8 cellular contexts compared by ENCODE assay signal in genomic region chr5:170312666-170313065, GRCh38. TPM values are rescaled to one million over a fixed set of nuclear protein-coding genes. Genes with fewer than 3 reads are reported as not detected.
DNase-seq lines count a peak whose midpoint lies in the region; ATAC-seq, FAIRE-seq and TF ChIP-seq lines count a peak whose summit lies in the region.

No MANE protein-coding gene starts in this region.

- H3K27ac ChIP-seq in tibial nerve: peak overlapping the region in 2 of 4 donors; percentile 13 to 25

- peak in 1 of 2 donors; percentile 18 for TF ChIP-seq EP300 in tibial nerve (IDR thresholded peaks at IDR 0.05)

- 72 to 79% methylated on average over 3 of the region's 3 CpGs for WGBS in tibial nerve, 2 donors

- H3K4me1 ChIP-seq in tibial nerve: peaks cover 0 to 42% (median 21%) of the 10 kb centered on the region in 4 donors

- ATAC-seq in HG03354 (IDR thresholded peaks at IDR 0.05; ENCODE audit: poor library complexity, severe bottlenecking, unreplicated experiment): peak; percentile 44

- TF ChIP-seq CTCF in fibroblast of villous mesenchyme (IDR thresholded peaks at IDR 0.05; ENCODE audit: insufficient read depth, low read depth, low read length) (no peak), tibial nerve (IDR thresholded peaks at IDR 0.05) (no peak)

- H3K4me3 ChIP-seq in fibroblast of villous mesenchyme (ENCODE audit: low read depth, low read length) (no peak overlapping the region), tibial nerve (no peak overlapping the region)

- H3K27me3 ChIP-seq in tibial nerve: no peaks in the 10 kb centered on the region

- H3K9me3 ChIP-seq in tibial nerve: no peaks in the 10 kb centered on the region

- TF ChIP-seq POLR2A in GM12891 (IDR thresholded peaks at IDR 0.05; ENCODE audit: low read depth, low read length): no peak
- TF ChIP-seq POLR2A in tibial nerve (IDR thresholded peaks at IDR 0.05): no peak

- DNase-seq in GM12891 (ENCODE audit: insufficient read length, low spot score) (no peak), fibroblast of villous mesenchyme (ENCODE audit: low read depth) (peak; percentile 14), occipital lobe (lab: John Stamatoyannopoulos, UW) (no peak), tibial nerve (ENCODE audit: low spot score in 2 of 2) (no peak), HT-29 (ENCODE audit: low spot score) (no peak)
- peak; percentile 74 to 80 for DNase-seq in activated CD4-positive, alpha-beta T cell treated with anti-CD3 and anti-CD28 coated beads, Interleukin-2, amount 50 U/mL, for 4 hours
- peak in 4 of 6 experiments; percentile 13 to 70 (median 48) for DNase-seq in stimulated activated naive CD4-positive, alpha-beta T cell (lab: John Stamatoyannopoulos, UW)

- FAIRE-seq in GM12891 (lab: Jason Lieb, UNC): peak; percentile 84

- no peaks in the 10 kb centered on the region for H3K36me3 ChIP-seq in tibial nerve

TF ChIP-seq in GM12891, 5 proteins besides CTCF, POLR2A, EP300 and RAD21:
- TF ChIP-seq TAF1 (IDR thresholded peaks at IDR 0.05; ENCODE audit: low read depth, low read length) (no peak), POU2F2 (IDR thresholded peaks at IDR 0.05; ENCODE audit: low read depth, low read length) (no peak), PAX5 (IDR thresholded peaks at IDR 0.05; ENCODE audit: insufficient read depth, low read length, severe bottlenecking) (no peak), SPI1 (IDR thresholded peaks at IDR 0.05; ENCODE audit: low read depth, low read length) (no peak), POLR2AphosphoS5 (IDR thresholded peaks at IDR 0.05; ENCODE audit: low read depth, low read length) (no peak)
TF ChIP-seq in GM12891: peak in this region for 0.

RNA-seq across cellular contexts. Expression of gene LCP2, which starts 15.1 kb away (rescaled TPM):
- 31.4 TPM for polyA plus RNA-seq in GM12891 (2012; ENCODE audit: low read depth, missing spikeins)
- total RNA-seq in fibroblast of villous mesenchyme (not detected in 2 replicates), occipital lobe (1.4 TPM), tibial nerve (10 to 100 TPM; 27.5 to 53.8 (median 47.3) TPM)
- not detected in 2 replicates for total RNA-seq in HT-29 (2014; rRNA removed; shearing (Covaris generic))

Comparison
In these comparisons a context has a peak if more than half of its experiments do, and no peak if none do; other contexts are left out.
1. DNase-seq: peak in activated CD4-positive, alpha-beta T cell treated with anti-CD3 and anti-CD28 coated beads, Interleukin-2, amount 50 U/mL, for 4 hours (2 of 2), fibroblast of villous mesenchyme (single experiment) and stimulated activated naive CD4-positive, alpha-beta T cell (4 of 6); none in GM12891 (single experiment), occipital lobe (single experiment), tibial nerve (0 of 2) and HT-29 (single experiment).
2. RNA of gene LCP2, which starts 15.1 kb away (total RNA-seq): 27.5 to 53.8 TPM in tibial nerve; 1.4 TPM in occipital lobe (single experiment), not detected in fibroblast of villous mesenchyme and not detected in HT-29; every median in the first group is over 10 times any median in the second.